In the genomic region with DNA sequence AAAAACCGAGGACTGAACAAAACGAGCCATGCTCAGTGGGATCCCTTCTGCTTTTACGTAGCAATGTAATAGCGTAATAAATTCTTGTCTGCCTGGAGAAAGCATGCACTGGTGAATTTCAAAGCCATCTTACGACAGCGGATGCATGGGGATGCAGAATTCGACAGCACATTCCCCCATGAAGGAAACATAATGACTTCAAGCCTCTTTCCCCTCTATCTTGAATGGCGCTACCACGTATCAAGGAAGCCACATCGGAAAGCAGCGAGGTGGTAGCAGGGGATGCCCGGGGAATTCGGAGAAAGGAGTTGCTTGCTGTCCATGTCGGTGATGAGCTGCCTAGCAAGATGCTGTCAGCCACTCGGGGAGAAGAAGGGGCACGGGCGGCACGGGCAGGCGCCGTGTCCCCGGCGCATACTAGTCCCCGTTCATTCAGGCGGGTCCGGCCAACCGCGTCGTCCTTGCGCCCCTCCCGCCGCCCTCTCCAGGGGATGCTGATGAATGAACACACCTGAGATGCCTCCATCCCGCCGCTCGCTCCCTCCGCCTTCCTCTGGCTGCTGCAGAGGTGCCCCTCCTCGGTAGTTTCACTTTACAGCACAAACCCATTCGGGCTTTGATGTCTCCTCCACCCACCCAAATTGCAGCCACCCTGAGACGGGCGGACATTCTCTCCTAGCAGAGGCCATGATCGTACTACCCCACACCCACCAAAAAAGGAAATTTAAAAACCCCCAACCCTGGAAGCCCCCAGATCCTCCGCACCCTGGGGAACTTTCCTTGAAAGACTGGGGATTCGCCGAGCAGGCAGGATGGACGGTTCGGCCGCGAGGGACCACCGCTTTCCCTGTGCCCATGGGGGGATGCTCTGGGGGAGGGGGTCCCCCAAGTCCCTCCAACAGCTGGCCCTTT, we compare ENCODE assay signal across 8 cellular contexts. TPM values are rescaled to one million over a fixed set of nuclear protein-coding genes. Genes with fewer than 3 reads are reported as not detected.
DNase-seq lines count a peak whose midpoint lies in the region; ATAC-seq, FAIRE-seq and TF ChIP-seq lines count a peak whose summit lies in the region.

No MANE protein-coding gene starts in this region.

- no peaks in the 10 kb centered on the region for H3K79me2 ChIP-seq in astrocyte (ENCODE audit: insufficient read depth, low read length)

- TF ChIP-seq CTCF in CD14-positive monocyte (IDR thresholded peaks at IDR 0.05) (no peak), astrocyte (IDR thresholded peaks at IDR 0.05; ENCODE audit: insufficient read depth, low read depth, low read length) (no peak)

- DNase-seq in CD14-positive monocyte (ENCODE audit: low spot score), result peak; percentile 49
- DNase-seq in HEK293T (ENCODE audit: extremely low spot score), result peak; percentile 51
- DNase-seq in SW480 (ENCODE audit: low spot score), result peak; percentile 64
- DNase-seq in astrocyte (ENCODE audit: low read depth), result peak; percentile 47
- DNase-seq in iPS DF 6.9 (ENCODE audit: low read depth, low spot score), result no peak
- DNase-seq in skeletal muscle cell (ENCODE audit: low read depth), result no peak
- DNase-seq in foreskin melanocyte, result no peak

- H3K4me1 Mint-ChIP-seq in CD14-positive monocyte (peaks cover 15% of the 10 kb centered on the region), astrocyte (ENCODE audit: low read depth, unreplicated experiment) (peaks cover 4% of the 10 kb centered on the region)

- H3K27ac ChIP-seq in astrocyte (ENCODE audit: low read depth, low read length), result peak overlapping the region; percentile 26
- no peak overlapping the region for H3K27ac ChIP-seq in iPS DF 6.9 (ENCODE audit: low read length)

- POLR2A ChIA-PET in HEK293T (lab: Yijun Ruan, JAX), result no interaction called here

- peak overlapping the region; percentile 87 for H3K9ac ChIP-seq in astrocyte (ENCODE audit: low read length)

- no peak for ATAC-seq in GM19467 (IDR thresholded peaks at IDR 0.05; ENCODE audit: unreplicated experiment)

- peaks cover 0 to 1% (median 0%) of the 10 kb centered on the region in 7 donors for H3K9me3 Mint-ChIP-seq in CD14-positive monocyte
- H3K9me3 Mint-ChIP-seq in astrocyte (ENCODE audit: unreplicated experiment), result peaks cover 2% of the 10 kb centered on the region

- H3K36me3 ChIP-seq in astrocyte (ENCODE audit: insufficient read depth, low read length) (no peaks in the 10 kb centered on the region), iPS DF 6.9 (ENCODE audit: control insufficient read depth, insufficient read depth, low read length) (no peaks in the 10 kb centered on the region)

- H3K27me3 ChIP-seq in astrocyte (ENCODE audit: insufficient read depth, low read length), result peaks cover 12% of the 10 kb centered on the region
- no peaks in the 10 kb centered on the region for H3K27me3 ChIP-seq in iPS DF 6.9 (ENCODE audit: control insufficient read depth, insufficient read depth, low read length)

- FAIRE-seq in astrocyte (lab: Jason Lieb, UNC), result no peak

- H2AFZ ChIP-seq in astrocyte (ENCODE audit: low read depth, low read length), result peak overlapping the region; percentile 83

- CTCF ChIA-PET in HEK293T (lab: Yijun Ruan, JAX), result no interaction called here

- H3K4me3 Mint-ChIP-seq in CD14-positive monocyte, result peak overlapping the region; percentile 99 to 100
- peak overlapping the region; percentile 99 for H3K4me3 Mint-ChIP-seq in astrocyte (ENCODE audit: unreplicated experiment)

- H3K4me1 ChIP-seq in astrocyte (ENCODE audit: insufficient read depth, low read length), result peaks cover 3% of the 10 kb centered on the region
- H3K4me1 ChIP-seq in iPS DF 6.9 (ENCODE audit: control insufficient read depth, insufficient read depth, low read length), result peaks cover 10% of the 10 kb centered on the region

- H3K4me3 ChIP-seq in astrocyte (ENCODE audit: insufficient read depth, low read depth, low read length), result peak overlapping the region; percentile 86
- H3K4me3 ChIP-seq in iPS DF 6.9 (ENCODE audit: low read length), result peak overlapping the region; percentile 72
- H3K4me3 ChIP-seq in skeletal muscle cell (ENCODE audit: low read depth, low read length), result peak overlapping the region; percentile 76

- peaks cover 0 to 3% of the 10 kb centered on the region in 2 donors for H3K36me3 Mint-ChIP-seq in CD14-positive monocyte
- peaks cover 3% of the 10 kb centered on the region for H3K36me3 Mint-ChIP-seq in astrocyte (ENCODE audit: low read depth, unreplicated experiment)

- no peaks in the 10 kb centered on the region for H4K20me1 ChIP-seq in astrocyte (ENCODE audit: insufficient read depth, low read length)

- no peaks in the 10 kb centered on the region for H3K9me3 ChIP-seq in astrocyte (ENCODE audit: insufficient read depth, low read depth, low read length)
- no peaks in the 10 kb centered on the region for H3K9me3 ChIP-seq in iPS DF 6.9 (ENCODE audit: control insufficient read depth, insufficient read depth, low read length)

- no CpG with 5 or more reads among the region's 48 CpGs for WGBS in iPS DF 6.9 (ENCODE audit: insufficient coverage, insufficient read length)

- H3K27ac Mint-ChIP-seq in CD14-positive monocyte, result peak overlapping the region in 6 of 7 donors; percentile 7 to 90 (median 68)
- H3K27ac Mint-ChIP-seq in astrocyte (ENCODE audit: unreplicated experiment), result peak overlapping the region; percentile 94

- peak overlapping the region; percentile 100 for H3K4me2 ChIP-seq in astrocyte (ENCODE audit: low read length)

- intact Hi-C loops in CD14-positive monocyte (cut with micrococcal nuclease), result no loop called here

- H3K27me3 Mint-ChIP-seq in CD14-positive monocyte (ENCODE audit: low read depth in 3 of 3) (peaks cover 21 to 38% (median 32%) of the 10 kb centered on the region in 3 donors), astrocyte (ENCODE audit: low read depth, unreplicated experiment) (peaks cover 18% of the 10 kb centered on the region)

TF ChIP-seq in HEK293T, 16 proteins besides CTCF, POLR2A, EP300 and RAD21:
- TF ChIP-seq PKNOX1 (IDR thresholded peaks at IDR 0.05), result 0 out of 2 replicates have a peak, but pooled peaks have one; percentile 19
- TF ChIP-seq FOXA1 (IDR thresholded peaks at IDR 0.05), result no peak
- TF ChIP-seq FOXM1 (IDR thresholded peaks at IDR 0.05; ENCODE audit: borderline replicate concordance), result no peak
- TF ChIP-seq NFRKB (IDR thresholded peaks at IDR 0.05), result no peak
- peak; percentile 34; the same call in 1 of the 2 replicates for TF ChIP-seq L3MBTL2 (conservative IDR thresholded peaks at IDR 0.05)
TF ChIP-seq in HEK293T: peak in this region for 2.

RNA-seq across cellular contexts. Expression of gene SORBS1, which starts 0.6 kb away (rescaled TPM):
- polyA plus RNA-seq in CD14-positive monocyte, result under 1 TPM in 1 of 2 donors, not detected in 1; 0.15 TPM
- total RNA-seq in astrocyte, result 5.1 and 6.0 TPM in 2 replicates

Comparison
In these comparisons a context has a peak if more than half of its experiments do, and no peak if none do; other contexts are left out.
1. DNase-seq: peak in CD14-positive monocyte (single experiment), HEK293T (single experiment), SW480 (single experiment) and astrocyte (single experiment); none in iPS DF 6.9 (single experiment), skeletal muscle cell (single experiment) and foreskin melanocyte (single experiment).
2. Peak in every context shown above with its lines, with median percentiles within 50 percentile points of each other: H3K4me3 ChIP-seq.